1 cellular context compared by ENCODE assay signal in genomic region chr14:23301288-23301968, GRCh38.
A peak's percentile ranks its signal among the peaks of the same experiment; 100 is the strongest.
TF ChIP-seq lines count a peak whose summit lies in the region.

No MANE protein-coding gene starts in this region.

TF ChIP-seq in K562, 482 proteins besides CTCF, POLR2A, EP300 and RAD21 (continued from another document and continues in another):
- no peak for TF ChIP-seq HES1 (IDR thresholded peaks at IDR 0.05; ENCODE audit: low read depth)
- no peak for TF ChIP-seq FOXM1 (IDR thresholded peaks at IDR 0.05; ENCODE audit: low read depth)
- TF ChIP-seq FOXM1 (CRISPR knock-in tag; IDR thresholded peaks at IDR 0.05; ENCODE audit: low read depth) = no peak; the same call in 1 of the 2 replicates
- TF ChIP-seq ZNF3 (CRISPR knock-in tag; IDR thresholded peaks at IDR 0.05) = no peak
- TF ChIP-seq NONO (IDR thresholded peaks at IDR 0.05; ENCODE audit: low read depth in 2 of 2, low read length in 1 of 2) = no peak
- TF ChIP-seq SNIP1 (IDR thresholded peaks at IDR 0.05; ENCODE audit: low read depth) = no peak
- no peak for TF ChIP-seq RUNX1 (IDR thresholded peaks at IDR 0.05; ENCODE audit: low read depth)
- TF ChIP-seq KLF1 (tag; IDR thresholded peaks at IDR 0.05) = peak; percentile 80
- no peak for TF ChIP-seq ZFP1 (CRISPR knock-in tag; IDR thresholded peaks at IDR 0.05)
- TF ChIP-seq MXD1 (CRISPR knock-in tag; IDR thresholded peaks at IDR 0.05; ENCODE audit: borderline replicate concordance, poor library complexity, severe bottlenecking) = no peak
- TF ChIP-seq NR2F6 (CRISPR knock-in tag; IDR thresholded peaks at IDR 0.05) = no peak
- no peak for TF ChIP-seq JUNB (CRISPR knock-in tag; conservative IDR thresholded peaks at IDR 0.05)
- no peak for TF ChIP-seq ZNF778 (CRISPR knock-in tag; IDR thresholded peaks at IDR 0.05)
- no peak for TF ChIP-seq SP2 (IDR thresholded peaks at IDR 0.05; ENCODE audit: extremely low read depth, low read depth, low read length, poor library complexity, severe bottlenecking)
- no peak for TF ChIP-seq EWSR1 (IDR thresholded peaks at IDR 0.05; ENCODE audit: borderline replicate concordance, low read depth, partially characterized antibody)
- peak; percentile 82 for TF ChIP-seq RBFOX2 (IDR thresholded peaks at IDR 0.05; ENCODE audit: low read depth, low read length)
- TF ChIP-seq IRF2 (CRISPR knock-in tag; IDR thresholded peaks at IDR 0.05) = no peak
- TF ChIP-seq ZNF133 (CRISPR knock-in tag; IDR thresholded peaks at IDR 0.05) = no peak
- TF ChIP-seq GMEB1 (CRISPR knock-in tag; IDR thresholded peaks at IDR 0.05) = peak; percentile 97
- no peak for TF ChIP-seq ZNF785 (CRISPR knock-in tag; IDR thresholded peaks at IDR 0.05)
- no peak for TF ChIP-seq SRSF7 (optimal IDR thresholded peaks at IDR 0.05; ENCODE audit: low read depth, low read length)
- no peak; the same call in none of the 2 replicates for TF ChIP-seq SUPT5H (IDR thresholded peaks at IDR 0.05)
- no peak for TF ChIP-seq MLX (CRISPR knock-in tag; conservative IDR thresholded peaks at IDR 0.05)
- no peak for TF ChIP-seq ZNF766 (CRISPR knock-in tag; conservative IDR thresholded peaks at IDR 0.05)
- TF ChIP-seq MXI1 (IDR thresholded peaks at IDR 0.05; ENCODE audit: low read depth, low read length) = peak; percentile 19; the same call in 1 of the 2 replicates
- no peak for TF ChIP-seq HINFP (tag; conservative IDR thresholded peaks at IDR 0.05; ENCODE audit: low read depth)
- peak; percentile 59; the same call in 1 of the 2 replicates for TF ChIP-seq DMBX1 (CRISPR knock-in tag; IDR thresholded peaks at IDR 0.05; ENCODE audit: borderline replicate concordance)
- no peak for TF ChIP-seq ELF2 (CRISPR knock-in tag; IDR thresholded peaks at IDR 0.05)
- TF ChIP-seq ZNF696 (CRISPR knock-in tag; conservative IDR thresholded peaks at IDR 0.05) = no peak
- peak; percentile 71; the same call in 1 of the 2 replicates for TF ChIP-seq SREBF1 (IDR thresholded peaks at IDR 0.05; ENCODE audit: borderline replicate concordance, low read depth, low read length)
- peak; percentile 54; the same call in 1 of the 2 replicates for TF ChIP-seq GATAD2A (IDR thresholded peaks at IDR 0.05)
- TF ChIP-seq SRSF3 (IDR thresholded peaks at IDR 0.05; ENCODE audit: insufficient read depth, low read length) = no peak
- TF ChIP-seq EGR1 (conservative IDR thresholded peaks at IDR 0.05) = peak; percentile 84
- 0 out of 2 replicates have a peak, but pooled peaks have one; percentile 14 for TF ChIP-seq CHD2 (IDR thresholded peaks at IDR 0.05; ENCODE audit: low read depth, low read length)
- TF ChIP-seq NBN (IDR thresholded peaks at IDR 0.05; ENCODE audit: low read depth) = peak; percentile 21; the same call in 1 of the 2 replicates
- peak; percentile 53 to 78; a peak in 3 of 4 replicates for TF ChIP-seq ARNT (IDR thresholded peaks at IDR 0.05)
- peak; percentile 72 for TF ChIP-seq TBP (optimal IDR thresholded peaks at IDR 0.05; ENCODE audit: low read depth, low read length)
- TF ChIP-seq HDAC8 (tag; IDR thresholded peaks at IDR 0.05) = no peak; the same call in 1 of the 2 replicates
- no peak for TF ChIP-seq CHD1 (IDR thresholded peaks at IDR 0.05; ENCODE audit: low read length)
- TF ChIP-seq U2AF2 (optimal IDR thresholded peaks at IDR 0.05; ENCODE audit: low read depth, low read length) = no peak
- TF ChIP-seq CCNT2 (IDR thresholded peaks at IDR 0.05; ENCODE audit: borderline replicate concordance, extremely low read depth, insufficient read length, low read depth, low read length) = peak; percentile 98
- TF ChIP-seq CBX2 (IDR thresholded peaks at IDR 0.05; ENCODE audit: insufficient read depth, low read length, poor library complexity, severe bottlenecking) = no peak
- no peak for TF ChIP-seq KDM4B (IDR thresholded peaks at IDR 0.05; ENCODE audit: borderline replicate concordance in 2 of 2, low read depth in 1 of 2)
- no peak for TF ChIP-seq ZNF512 (tag; IDR thresholded peaks at IDR 0.05)
- peak; percentile 15 for TF ChIP-seq FOS (IDR thresholded peaks at IDR 0.05; ENCODE audit: extremely low read depth, insufficient read length)
- TF ChIP-seq CTBP1 (IDR thresholded peaks at IDR 0.05; ENCODE audit: borderline replicate concordance) = peak; percentile 100
- TF ChIP-seq POLR2B (IDR thresholded peaks at IDR 0.05; ENCODE audit: low read depth, partially characterized antibody) = no peak
- TF ChIP-seq MCM7 (IDR thresholded peaks at IDR 0.05) = no peak
- TF ChIP-seq E4F1 (CRISPR knock-in tag; IDR thresholded peaks at IDR 0.05; ENCODE audit: borderline replicate concordance) = no peak
- TF ChIP-seq ZBTB1 (CRISPR knock-in tag; IDR thresholded peaks at IDR 0.05; ENCODE audit: borderline replicate concordance, low read depth) = no peak
- TF ChIP-seq HBP1 (CRISPR knock-in tag; IDR thresholded peaks at IDR 0.05) = no peak
- no peak; the same call in 1 of the 2 replicates for TF ChIP-seq ZNF589 (CRISPR knock-in tag; IDR thresholded peaks at IDR 0.05; ENCODE audit: low read depth)
- peak; percentile 96; the same call in 1 of the 2 replicates for TF ChIP-seq TARDBP (IDR thresholded peaks at IDR 0.05)
- TF ChIP-seq OTX1 (CRISPR knock-in tag; IDR thresholded peaks at IDR 0.05) = no peak
- TF ChIP-seq CBX3 (IDR thresholded peaks at IDR 0.05; ENCODE audit: borderline replicate concordance in 1 of 2, low read length in 2 of 2) = peak in 1 of 2 experiments; percentile 58; a peak in 1 of 3 replicates
- TF ChIP-seq HNRNPLL (IDR thresholded peaks at IDR 0.05; ENCODE audit: low read depth, low read length, poor library complexity, severe bottlenecking) = peak; percentile 86
- TF ChIP-seq SP1 (CRISPR knock-in tag; IDR thresholded peaks at IDR 0.05) = peak; percentile 83; the same call in 1 of the 2 replicates
- TF ChIP-seq CAMTA2 (CRISPR knock-in tag; conservative IDR thresholded peaks at IDR 0.05) = no peak
- TF ChIP-seq PREB (CRISPR knock-in tag; IDR thresholded peaks at IDR 0.05) = 0 out of 2 replicates have a peak, but pooled peaks have one; percentile 62
- TF ChIP-seq STAG1 (CRISPR knock-in tag; IDR thresholded peaks at IDR 0.05; ENCODE audit: borderline replicate concordance) = no peak
- TF ChIP-seq MAFF (IDR thresholded peaks at IDR 0.05; ENCODE audit: low read length) = peak; percentile 39; the same call in 1 of the 2 replicates
- TF ChIP-seq TCFL5 (CRISPR knock-in tag; conservative IDR thresholded peaks at IDR 0.05) = no peak
- no peak for TF ChIP-seq CREB5 (CRISPR knock-in tag; IDR thresholded peaks at IDR 0.05)
